In the genomic region with DNA sequence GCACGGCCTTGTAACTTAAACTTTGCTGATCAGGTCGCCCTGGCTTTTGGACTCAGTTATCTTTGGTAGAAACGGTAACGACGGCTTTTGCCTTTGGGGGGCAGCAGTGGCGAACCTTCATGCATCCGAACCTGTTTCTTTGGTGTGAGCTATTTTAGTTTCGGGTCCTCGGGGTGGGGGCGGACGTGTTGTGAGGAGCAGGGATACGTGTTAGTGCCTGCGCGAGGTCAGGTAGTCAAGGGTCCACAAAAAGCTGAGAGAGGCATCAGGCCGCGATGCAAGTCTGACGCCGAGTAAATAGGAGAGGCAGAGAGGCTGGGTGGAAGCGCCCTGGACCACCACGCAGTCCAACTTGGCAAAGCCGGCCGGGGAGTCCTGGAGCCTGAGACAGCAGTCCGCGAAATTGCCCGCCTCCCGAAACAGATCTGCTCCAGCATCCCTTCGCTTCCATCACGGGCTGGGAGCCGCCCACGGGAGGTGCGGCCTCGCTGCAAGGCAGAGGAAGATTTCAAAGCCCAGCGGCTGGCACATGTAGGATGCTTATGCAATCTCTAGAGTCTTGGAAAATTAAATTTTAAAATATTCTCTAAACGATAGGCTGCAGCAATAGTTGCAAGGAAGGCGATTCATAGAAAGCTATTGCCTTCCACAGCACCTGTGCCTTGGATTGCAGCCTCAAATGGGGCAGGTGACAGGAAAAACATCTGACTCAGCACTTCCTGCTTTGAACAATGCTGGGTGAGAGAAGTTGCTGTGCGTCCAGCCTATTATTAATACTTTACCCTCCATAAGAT, we compare ENCODE assay signal across 8 cellular contexts. TPM values are rescaled to one million over a fixed set of nuclear protein-coding genes. Genes with fewer than 3 reads are reported as not detected.
A peak's percentile ranks its signal among the peaks of the same experiment; 100 is the strongest.
DNase-seq lines count a peak whose midpoint lies in the region; ATAC-seq and TF ChIP-seq lines count a peak whose summit lies in the region.

No MANE protein-coding gene starts in this region.

- H3K27me3 ChIP-seq in A673 (replicated peaks; ENCODE audit: insufficient read depth, low read depth, low read length, poor library complexity) (no peaks in the 10 kb centered on the region), layer of hippocampus (ENCODE audit: control insufficient read depth, insufficient read depth, low read length) (no peaks in the 10 kb centered on the region)

- CTCF ChIA-PET in A673 (lab: Charles Lee) = interaction anchor here (0.5 to 1.0 kb wide), 6 partner anchors 48 to 607 kb away, joined by 3 to 12 read pairs (median 3); no protein-coding TSS in a partner anchor

- no peaks in the 10 kb centered on the region for H3K36me3 ChIP-seq in A673 (ENCODE audit: insufficient read depth, low read length, poor library complexity, severe bottlenecking)

- peak overlapping the region; percentile 59 for H3K4me3 ChIP-seq in A673 (ENCODE audit: low read depth, low read length, poor library complexity, severe bottlenecking)
- peak overlapping the region; percentile 65 for H3K4me3 ChIP-seq in choroid plexus epithelial cell (ENCODE audit: low read depth, low read length)

- ATAC-seq in GM18520 (IDR thresholded peaks at IDR 0.05; ENCODE audit: unreplicated experiment) = peak; percentile 23
- peak; percentile 24 for ATAC-seq in HG03060 (IDR thresholded peaks at IDR 0.05; ENCODE audit: low read depth, unreplicated experiment)

- DNase-seq in A673 (ENCODE audit: low spot score) = peak; percentile 86
- DNase-seq in NCI-H2171 treated with DMSO at 0.1 percent for 48 hours (lab: John Stamatoyannopoulos, UW) = peak; percentile 81
- DNase-seq in activated CD4-positive, alpha-beta T cell treated with anti-CD3 and anti-CD28 coated beads for 1 hour = peak; percentile 54
- DNase-seq in choroid plexus epithelial cell (ENCODE audit: low read depth) = peak; percentile 79
- DNase-seq in stimulated activated CD4-positive, alpha-beta T cell treated with anti-CD3 and anti-CD28 coated beads, Interleukin-1b, Interleukin-23, amount 100 ng/mL, for 4 hours (ENCODE audit: low read depth in 2 of 2) = peak; percentile 63 to 69

- POLR2A ChIA-PET in A673 (lab: Charles Lee; ENCODE audit: low non-redundant PET) = interaction anchor here (0.5 to 1.0 kb wide), 3 partner anchors 133 to 254 kb away, joined by 4 to 5 read pairs (median 4); no protein-coding TSS in a partner anchor

- no peaks in the 10 kb centered on the region for H3K9me3 ChIP-seq in A673 (ENCODE audit: low read depth, low read length, poor library complexity, severe bottlenecking)

- BruUV-seq in A673 (replicated peaks; lab: Mats Ljungman, UMichigan) = no TSS peak

- H3K27ac ChIP-seq in A673 (ENCODE audit: low read depth, low read length, poor library complexity, severe bottlenecking) = peak overlapping the region; percentile 11
- peak overlapping the region; percentile 74 for H3K27ac ChIP-seq in layer of hippocampus (ENCODE audit: low read depth, low read length)

- intact Hi-C loops in A673 (cut with micrococcal nuclease; ENCODE audit: unreplicated experiment) = loop anchor here (1.0 to 5.0 kb wide), 2 partner anchors 130 to 255 kb away; no protein-coding TSS in a partner anchor

- TF ChIP-seq CTCF in A673 (conservative IDR thresholded peaks at IDR 0.05; ENCODE audit: low read depth, low read length) = peak; percentile 84
- TF ChIP-seq CTCF in choroid plexus epithelial cell (conservative IDR thresholded peaks at IDR 0.05; ENCODE audit: low read depth, low read length) = peak; percentile 85

- H3K4me1 ChIP-seq in A673 (ENCODE audit: insufficient read depth, low read length, poor library complexity, severe bottlenecking) = peaks cover 12% of the 10 kb centered on the region

RNA-seq across cellular contexts. Expression of a gene that starts 4.6 kb away (rescaled TPM):
- total RNA-seq in A673 (2021) = 52.5 and 54.4 TPM in 2 replicates

Comparison
In these comparisons a context has a peak if more than half of its experiments do, and no peak if none do; other contexts are left out.
1. Peak in every context shown above with its lines: DNase-seq, ATAC-seq, H3K4me3 ChIP-seq and H3K27ac ChIP-seq.